ENCODE assay signal across 11 cellular contexts in the genomic region with DNA sequence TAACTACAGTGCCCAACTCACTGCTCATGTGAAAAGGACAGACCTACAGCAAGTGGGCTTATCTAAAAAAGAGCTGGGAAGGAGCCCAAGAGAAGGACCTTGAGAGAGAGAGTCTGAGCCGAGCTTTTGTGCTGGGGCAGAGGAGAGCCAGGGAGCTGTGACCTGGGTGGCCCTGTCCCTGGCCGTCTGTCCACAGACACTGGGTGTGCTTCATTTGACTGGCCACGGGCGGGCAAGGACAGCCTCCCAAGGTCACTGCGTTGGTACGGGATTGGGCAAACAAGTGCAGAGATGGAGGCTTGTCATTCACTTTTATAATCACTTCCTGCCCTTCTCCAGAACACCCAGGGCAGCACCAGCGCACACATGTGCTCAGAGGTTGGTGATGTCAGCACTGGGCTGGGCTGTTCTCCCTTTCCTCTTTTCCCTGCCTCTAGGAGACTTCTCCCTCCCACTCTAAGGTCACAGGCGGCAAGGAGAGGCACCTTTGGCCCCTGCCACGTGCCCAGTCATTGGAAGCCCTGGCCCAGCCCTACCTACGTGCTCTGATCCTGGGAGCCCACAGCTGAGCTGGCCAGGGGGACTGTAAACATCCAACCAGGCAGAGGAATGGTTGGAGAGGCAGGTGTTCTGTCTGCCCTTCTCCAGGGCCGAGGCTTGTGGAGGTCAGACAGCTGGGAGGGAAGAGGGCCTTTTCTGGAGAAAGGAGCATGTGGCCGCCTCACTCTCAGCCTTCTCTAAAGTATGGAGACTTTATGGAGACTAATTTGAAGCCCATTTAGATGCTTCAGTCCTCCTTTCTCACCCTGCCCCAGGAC. TPM values are rescaled to one million over a fixed set of nuclear protein-coding genes. Genes with fewer than 3 reads are reported as not detected.
DNase-seq lines count a peak whose midpoint lies in the region; ATAC-seq, FAIRE-seq and TF ChIP-seq lines count a peak whose summit lies in the region.
"Had no signal": no experiment of that assay in that cellular context is flagged by ENCODE, and none has a peak within 500 bp of the region (broad histone marks: within the 10 kb centered on the region; RNA-seq: fewer than 3 reads in every experiment).

No MANE protein-coding gene starts in this region.

- TF ChIP-seq POLR2A in A549 (IDR thresholded peaks at IDR 0.05; ENCODE audit: low read length) = no peak

- no peak overlapping the region for H3K27ac ChIP-seq in A549
- H3K27ac ChIP-seq: KMS-11 had no signal

- POLR2A ChIA-PET in A549 (lab: Yijun Ruan, JAX) = no interaction called here

- peaks cover 4% of the 10 kb centered on the region for H3K9me3 Mint-ChIP-seq in activated naive CD4-positive, alpha-beta T cell treated with anti-CD3 and anti-CD28 coated beads, Interleukin-2, amount 50 U/mL, for 24 hours

- peaks cover 83% of the 10 kb centered on the region for H3K4me1 Mint-ChIP-seq in activated naive CD4-positive, alpha-beta T cell treated with anti-CD3 and anti-CD28 coated beads, Interleukin-2, amount 50 U/mL, for 24 hours

- WGBS in A549 (ENCODE audit: missing lambda C conversion rate) = 61% methylated on average over 12 of the region's 12 CpGs

- H3K27me3 Mint-ChIP-seq in activated naive CD4-positive, alpha-beta T cell treated with anti-CD3 and anti-CD28 coated beads, Interleukin-2, amount 50 U/mL, for 24 hours = no peaks in the 10 kb centered on the region

- H3K27ac Mint-ChIP-seq in activated naive CD4-positive, alpha-beta T cell treated with anti-CD3 and anti-CD28 coated beads, Interleukin-2, amount 50 U/mL, for 24 hours = peak overlapping the region; percentile 99

- no peak overlapping the region for H3K4me3 ChIP-seq in A549

- TF ChIP-seq CTCF in A549 (IDR thresholded peaks at IDR 0.05) = no peak

- H3K36me3 Mint-ChIP-seq in activated naive CD4-positive, alpha-beta T cell treated with anti-CD3 and anti-CD28 coated beads, Interleukin-2, amount 50 U/mL, for 24 hours = peaks cover 6% of the 10 kb centered on the region

- no peak for TF ChIP-seq EP300 in A549 (IDR thresholded peaks at IDR 0.05)

- peak overlapping the region; percentile 35 for H3K4me3 Mint-ChIP-seq in activated naive CD4-positive, alpha-beta T cell treated with anti-CD3 and anti-CD28 coated beads, Interleukin-2, amount 50 U/mL, for 24 hours

- no peak for FAIRE-seq in A549 (lab: Jason Lieb, UNC)

- peak; percentile 71 to 72; a peak in 5 of 6 replicates for ATAC-seq in A549

- no peaks in the 10 kb centered on the region for H3K9me3 ChIP-seq in A549

- TF ChIP-seq RAD21 in A549 (conservative IDR thresholded peaks at IDR 0.05 in 1 of 2, IDR thresholded peaks at IDR 0.05 in 1 of 2) = no peak

- no peak for DNase-seq in A549 (ENCODE audit: low read depth in 1 of 2, low spot score in 1 of 2)
- peak; percentile 77 for DNase-seq in NCI-H2196 treated with DMSO at 0.1 percent for 48 hours (lab: John Stamatoyannopoulos, UW; ENCODE audit: unreplicated experiment)
- peak; percentile 10 for DNase-seq in myocyte (ENCODE audit: low read depth)
- DNase-seq in ureter (ENCODE audit: low spot score) = no peak
- no peak for DNase-seq in OCI-M2 (lab: John Stamatoyannopoulos, UW; ENCODE audit: unreplicated experiment)
- DNase-seq in GM19240 (ENCODE audit: insufficient read length, low spot score) = no peak
- no peak for DNase-seq in cortex of kidney (lab: John Stamatoyannopoulos, UW)
- DNase-seq: C1 segment of cervical spinal cord had no signal

- no peak overlapping the region for H3K4me2 ChIP-seq in A549
- H3K4me2 ChIP-seq: KMS-11 had no signal

- H3K4me1 ChIP-seq in A549 = no peaks in the 10 kb centered on the region

- CTCF ChIA-PET in A549 (lab: Yijun Ruan, JAX) = interaction anchor here (0.8 to 2.7 kb wide), 4 partner anchors 15 to 87 kb away, joined by 3 to 12 read pairs (median 4); no protein-coding TSS in a partner anchor

TF ChIP-seq in A549, 52 proteins besides CTCF, POLR2A, EP300 and RAD21:
- no peak for TF ChIP-seq CHD4 (IDR thresholded peaks at IDR 0.05; ENCODE audit: borderline replicate concordance)
- no peak for TF ChIP-seq RARB (CRISPR knock-in tag; IDR thresholded peaks at IDR 0.05)
- no peak for TF ChIP-seq CBX8 (IDR thresholded peaks at IDR 0.05)
- no peak for TF ChIP-seq EHMT2 (IDR thresholded peaks at IDR 0.05; ENCODE audit: low read depth)
- no peak for TF ChIP-seq FOSB (CRISPR knock-in tag; IDR thresholded peaks at IDR 0.05)
- TF ChIP-seq MAX (IDR thresholded peaks at IDR 0.05) = no peak
TF ChIP-seq in A549: peak in this region for 0.

RNA-seq across cellular contexts. Expression of gene PSD4, which starts 6.4 kb away (rescaled TPM):
- polyA plus RNA-seq in A549 (2011; rRNA removed) (5.4 and 6.7 TPM in 2 replicates), A549 (2017; fragmentation: RNase III; extraction: RNeasy Plus Mini Kit Qiagen cat#74134 plus additional on column Dnase treatment) (13.9 to 21.6 TPM (median 21.1 TPM) in 3 replicates)
- 4.3 and 5.3 TPM in 2 replicates for polyA plus RNA-seq in A549 (2012; cell fraction: cytosol; rRNA removed)
- 5.9 and 6.1 TPM in 2 replicates for polyA plus RNA-seq in A549 (2012; cell fraction: nucleus; rRNA removed)
- polyA minus RNA-seq in A549 (2011; rRNA and poly(A)+ RNA removed) = 8.2 and 8.3 TPM in 2 replicates
- total RNA-seq in myocyte (0.83 and 1.2 TPM in 2 replicates), ureter (55.1 TPM)
- 0.62 TPM for polyA plus RNA-seq in myocyte (2012)

RNA-seq across cellular contexts. Expression of gene IL1RN, which starts 39.9 kb away (rescaled TPM):
- polyA plus RNA-seq in A549 (2011; rRNA removed) (not detected in 2 replicates), A549 (2017; fragmentation: RNase III; extraction: RNeasy Plus Mini Kit Qiagen cat#74134 plus additional on column Dnase treatment) (0.13 TPM in 1 of 3 replicates, not detected in the others)
- polyA plus RNA-seq in A549 (2012; cell fraction: cytosol; rRNA removed) = not detected in 2 replicates
- 0.12 TPM in 1 of 2 replicates, not detected in the other for polyA plus RNA-seq in A549 (2012; cell fraction: nucleus; rRNA removed)
- not detected in 2 replicates for polyA minus RNA-seq in A549 (2011; rRNA and poly(A)+ RNA removed)
- total RNA-seq in myocyte (not detected in 2 replicates), ureter (80.2 TPM)
- polyA plus RNA-seq in myocyte (2012) = 0.06 TPM
- total RNA-seq: fibroblast of villous mesenchyme had no signal

Comparison
In these comparisons a context has a peak if more than half of its experiments do, and no peak if none do; other contexts are left out.
1. DNase-seq: peak in NCI-H2196 treated with DMSO at 0.1 percent for 48 hours (single experiment) and myocyte (single experiment); none in A549 (0 of 2), ureter (single experiment), OCI-M2 (single experiment), GM19240 (single experiment) and cortex of kidney (single experiment).
2. RNA of gene PSD4, which starts 6.4 kb away (total RNA-seq): 55.1 TPM in ureter (single experiment); 0.83 to 1.2 TPM in myocyte; every median in the first group is over 10 times any median in the second.
3. RNA of gene IL1RN, which starts 39.9 kb away (total RNA-seq): 80.2 TPM in ureter (single experiment); not detected in myocyte; every median in the first group is over 10 times any median in the second.